In genomic region chr2:43220229-43220981, GRCh38 we compare ENCODE assay signal across 8 cellular contexts. TPM values are rescaled to one million over a fixed set of nuclear protein-coding genes. Genes with fewer than 3 reads are reported as not detected.
DNase-seq lines count a peak whose midpoint lies in the region; ATAC-seq, FAIRE-seq and TF ChIP-seq lines count a peak whose summit lies in the region.

No MANE protein-coding gene starts in this region.

- H2AFZ ChIP-seq in endothelial cell of umbilical vein (ENCODE audit: low read depth, low read length) = peak overlapping the region; percentile 64

- BruUV-seq in endothelial cell of umbilical vein (replicated peaks; lab: Mats Ljungman, UMichigan) = TSS peak; percentile 48

- FAIRE-seq in GM12891 (lab: Jason Lieb, UNC) (no peak), endothelial cell of umbilical vein (lab: Jason Lieb, UNC) (peak; percentile 59)

- DNase-seq in GM12891 (ENCODE audit: insufficient read length, low spot score) = no peak
- no peak for DNase-seq in SK-N-MC (ENCODE audit: low read depth, low spot score)
- DNase-seq in endothelial cell of umbilical vein (ENCODE audit: low read depth, low spot score) = peak; percentile 71
- no peak for DNase-seq in ovary
- no peak for DNase-seq in AML-193 (lab: John Stamatoyannopoulos, UW)
- no peak for DNase-seq in NCI-H510A (lab: John Stamatoyannopoulos, UW)
- no peak for DNase-seq in GDM1 (lab: John Stamatoyannopoulos, UW)

- H3K4me2 ChIP-seq in endothelial cell of umbilical vein (ENCODE audit: insufficient read depth, low read length) = peak overlapping the region; percentile 85

- H3K27me3 ChIP-seq in endothelial cell of umbilical vein (ENCODE audit: control insufficient read depth in 2 of 2, insufficient read depth in 2 of 2, low read length in 2 of 2) = no peaks in the 10 kb centered on the region
- H3K27me3 ChIP-seq in ovary = no peaks in the 10 kb centered on the region

- peak overlapping the region; percentile 96 for H3K27ac ChIP-seq in SK-N-MC
- H3K27ac ChIP-seq in endothelial cell of umbilical vein (ENCODE audit: insufficient read depth, low read depth, low read length) = peak overlapping the region; percentile 88
- peak overlapping the region; percentile 73 to 90 for H3K27ac ChIP-seq in ovary

- WGBS in ovary, 3 donors = 3 to 4% (median 4%) methylated on average over 15 of the region's 15 CpGs

- H3K36me3 ChIP-seq in SK-N-MC (ENCODE audit: insufficient read depth, low read length) (peaks cover 10% of the 10 kb centered on the region), endothelial cell of umbilical vein (ENCODE audit: control insufficient read depth in 2 of 2, extremely low read depth in 1 of 2, insufficient read depth in 2 of 2, low read length in 2 of 2) (peaks cover 0 to 6% of the 10 kb centered on the region in 2 experiments), ovary (no peaks in the 10 kb centered on the region)

- no peak for TF ChIP-seq CTCF in endothelial cell of umbilical vein (IDR thresholded peaks at IDR 0.05; ENCODE audit: extremely low read depth in 1 of 2, insufficient read depth in 1 of 2, low read depth in 1 of 2, low read length in 2 of 2)
- no peak for TF ChIP-seq CTCF in ovary (IDR thresholded peaks at IDR 0.05)

- POLR2A ChIA-PET in endothelial cell of umbilical vein (lab: Charles Lee) = interaction anchor here (1.7 to 3.4 kb wide), 2 partner anchors 46 to 51 kb away, joined by 10 to 12 read pairs; no protein-coding TSS in a partner anchor

- peaks cover 40% of the 10 kb centered on the region for H3K79me2 ChIP-seq in endothelial cell of umbilical vein (ENCODE audit: control insufficient read depth, insufficient read depth, low read length)

- H3K9me3 ChIP-seq in SK-N-MC (ENCODE audit: low read depth, low read length) = no peaks in the 10 kb centered on the region
- no peaks in the 10 kb centered on the region for H3K9me3 ChIP-seq in endothelial cell of umbilical vein (replicated peaks; ENCODE audit: control insufficient read depth, insufficient read depth, low read length)
- no peaks in the 10 kb centered on the region for H3K9me3 ChIP-seq in ovary

- peak overlapping the region; percentile 65 for H3K9ac ChIP-seq in SK-N-MC (ENCODE audit: insufficient read length)
- H3K9ac ChIP-seq in endothelial cell of umbilical vein (replicated peaks; ENCODE audit: extremely low read depth, insufficient read depth, low read length) = peak overlapping the region; percentile 90

- H3K4me3 ChIP-seq in SK-N-MC (peak overlapping the region; percentile 65), endothelial cell of umbilical vein (replicated peaks in 1 of 3; ENCODE audit: insufficient read depth in 1 of 3, low read depth in 1 of 3, low read length in 3 of 3) (peak overlapping the region in 2 of 3 experiments; percentile 0 to 37), ovary (peak overlapping the region; percentile 77)

- CTCF ChIA-PET in endothelial cell of umbilical vein (lab: Charles Lee) = interaction anchor here (0.5 to 12.8 kb wide), 13 partner anchors 9 to 272 kb away, joined by 3 to 240 read pairs (median 3); no protein-coding TSS in a partner anchor

- peaks cover 54% of the 10 kb centered on the region for H3K4me1 ChIP-seq in endothelial cell of umbilical vein (ENCODE audit: control insufficient read depth, extremely low read depth, insufficient read depth, low read length)
- H3K4me1 ChIP-seq in ovary (ENCODE audit: insufficient read depth) = peaks cover 27% of the 10 kb centered on the region

- TF ChIP-seq POLR2A in GM12891 (IDR thresholded peaks at IDR 0.05; ENCODE audit: low read depth, low read length) = no peak
- peak; percentile 10 for TF ChIP-seq POLR2A in endothelial cell of umbilical vein (IDR thresholded peaks at IDR 0.05; ENCODE audit: low read depth, low read length)
- TF ChIP-seq POLR2A in ovary (IDR thresholded peaks at IDR 0.05) = no peak

- ATAC-seq in GM19351 (IDR thresholded peaks at IDR 0.05; ENCODE audit: unreplicated experiment) = no peak

- intact Hi-C loops in endothelial cell of umbilical vein (cut with micrococcal nuclease) = loop anchor here (5.0 kb wide), 1 partner anchor 178 kb away; no protein-coding TSS in a partner anchor
- intact Hi-C loops in ovary (cut with DNase I) = loop anchor here in 3 of 4 donors (2.0 to 10.0 kb wide), 7 partner anchors 84 to 366 kb away; no protein-coding TSS in a partner anchor

- dilution Hi-C loops in endothelial cell of umbilical vein (cut with MboI; ENCODE audit: extremely low pct_ligation_motif_present, low sequenced_read_pairs) = loop anchor here (10.0 kb wide), 1 partner anchor 46 kb away; no protein-coding TSS in a partner anchor

- TF ChIP-seq EP300 in ovary (IDR thresholded peaks at IDR 0.05) = no peak

- H4K20me1 ChIP-seq in endothelial cell of umbilical vein (replicated peaks; ENCODE audit: control insufficient read depth, extremely low read depth, insufficient read depth, low read length) = no peaks in the 10 kb centered on the region

- H3K9me1 ChIP-seq in endothelial cell of umbilical vein (replicated peaks; ENCODE audit: control insufficient read depth, extremely low read depth, insufficient read depth, low read length) = no peaks in the 10 kb centered on the region

TF ChIP-seq in GM12891, 5 proteins besides CTCF, POLR2A, EP300 and RAD21:
- TF ChIP-seq POLR2AphosphoS5 (IDR thresholded peaks at IDR 0.05; ENCODE audit: low read depth, low read length) (no peak), PAX5 (IDR thresholded peaks at IDR 0.05; ENCODE audit: insufficient read depth, low read length, severe bottlenecking) (peak; percentile 22)

TF ChIP-seq in endothelial cell of umbilical vein, 7 proteins besides CTCF, POLR2A, EP300 and RAD21:
- TF ChIP-seq FOS (IDR thresholded peaks at IDR 0.05; ENCODE audit: borderline replicate concordance, insufficient read depth, low read length) (no peak), EZH2 (IDR thresholded peaks at IDR 0.05; ENCODE audit: borderline replicate concordance, low read depth, low read length, severe bottlenecking) (no peak), MYC (IDR thresholded peaks at IDR 0.05; ENCODE audit: low read depth, low read length) (no peak), MAX (IDR thresholded peaks at IDR 0.05; ENCODE audit: insufficient read depth, insufficient read length) (no peak), POLR2AphosphoS5 (IDR thresholded peaks at IDR 0.05; ENCODE audit: insufficient read depth, low read depth, low read length) (no peak), GATA2 (IDR thresholded peaks at IDR 0.05; ENCODE audit: insufficient read depth, insufficient read length, low read depth, low read length) (no peak), JUN (IDR thresholded peaks at IDR 0.05; ENCODE audit: borderline replicate concordance, insufficient read depth, insufficient read length, low read depth) (no peak)

RNA-seq across cellular contexts. Expression of gene ZFP36L2, which starts 6.0 kb away (rescaled TPM):
- polyA plus RNA-seq in GM12891 (2012; ENCODE audit: low read depth, missing spikeins) = 16.6 TPM
- total RNA-seq in endothelial cell of umbilical vein (73.4 and 75.9 TPM in 2 replicates), ovary (100 to 1,000 TPM; 115 to 369 (median 254) TPM)
- polyA plus RNA-seq in endothelial cell of umbilical vein (13.2 and 14.5 TPM in 2 replicates), ovary (100 to 1,000 TPM; 162 to 169 TPM)
- 10.2 and 12.1 TPM in 2 replicates for polyA plus RNA-seq in endothelial cell of umbilical vein (2011; cell fraction: cytosol; rRNA removed)
- 15.6 and 20.8 TPM in 2 replicates for polyA plus RNA-seq in endothelial cell of umbilical vein (2011; cell fraction: nucleus; rRNA removed)
- 28.9 and 35.9 TPM in 2 replicates for polyA plus RNA-seq in endothelial cell of umbilical vein (2012)
- 6.9 and 10.8 TPM in 2 replicates for polyA minus RNA-seq in endothelial cell of umbilical vein
- 20.3 TPM for polyA minus RNA-seq in endothelial cell of umbilical vein (2011; cell fraction: cytosol; rRNA and poly(A)+ RNA removed)
- 11.7 and 17.1 TPM in 2 replicates for polyA minus RNA-seq in endothelial cell of umbilical vein (2011; cell fraction: nucleus; rRNA and poly(A)+ RNA removed)

Comparison
In these comparisons a context has a peak if more than half of its experiments do, and no peak if none do; other contexts are left out.
1. H3K4me3 ChIP-seq: peak in every context shown above with its lines; median percentile 77 in ovary; 65 in SK-N-MC; 18 in endothelial cell of umbilical vein.